1 cellular context compared by ENCODE assay signal in genomic region chr5:172834570-172835245, GRCh38.
TF ChIP-seq lines count a peak whose summit lies in the region.

No MANE protein-coding gene starts in this region.

TF ChIP-seq in HepG2, 621 proteins besides CTCF, POLR2A, EP300 and RAD21 (continued from another document and continues in another):
- TF ChIP-seq, protein P1, sequence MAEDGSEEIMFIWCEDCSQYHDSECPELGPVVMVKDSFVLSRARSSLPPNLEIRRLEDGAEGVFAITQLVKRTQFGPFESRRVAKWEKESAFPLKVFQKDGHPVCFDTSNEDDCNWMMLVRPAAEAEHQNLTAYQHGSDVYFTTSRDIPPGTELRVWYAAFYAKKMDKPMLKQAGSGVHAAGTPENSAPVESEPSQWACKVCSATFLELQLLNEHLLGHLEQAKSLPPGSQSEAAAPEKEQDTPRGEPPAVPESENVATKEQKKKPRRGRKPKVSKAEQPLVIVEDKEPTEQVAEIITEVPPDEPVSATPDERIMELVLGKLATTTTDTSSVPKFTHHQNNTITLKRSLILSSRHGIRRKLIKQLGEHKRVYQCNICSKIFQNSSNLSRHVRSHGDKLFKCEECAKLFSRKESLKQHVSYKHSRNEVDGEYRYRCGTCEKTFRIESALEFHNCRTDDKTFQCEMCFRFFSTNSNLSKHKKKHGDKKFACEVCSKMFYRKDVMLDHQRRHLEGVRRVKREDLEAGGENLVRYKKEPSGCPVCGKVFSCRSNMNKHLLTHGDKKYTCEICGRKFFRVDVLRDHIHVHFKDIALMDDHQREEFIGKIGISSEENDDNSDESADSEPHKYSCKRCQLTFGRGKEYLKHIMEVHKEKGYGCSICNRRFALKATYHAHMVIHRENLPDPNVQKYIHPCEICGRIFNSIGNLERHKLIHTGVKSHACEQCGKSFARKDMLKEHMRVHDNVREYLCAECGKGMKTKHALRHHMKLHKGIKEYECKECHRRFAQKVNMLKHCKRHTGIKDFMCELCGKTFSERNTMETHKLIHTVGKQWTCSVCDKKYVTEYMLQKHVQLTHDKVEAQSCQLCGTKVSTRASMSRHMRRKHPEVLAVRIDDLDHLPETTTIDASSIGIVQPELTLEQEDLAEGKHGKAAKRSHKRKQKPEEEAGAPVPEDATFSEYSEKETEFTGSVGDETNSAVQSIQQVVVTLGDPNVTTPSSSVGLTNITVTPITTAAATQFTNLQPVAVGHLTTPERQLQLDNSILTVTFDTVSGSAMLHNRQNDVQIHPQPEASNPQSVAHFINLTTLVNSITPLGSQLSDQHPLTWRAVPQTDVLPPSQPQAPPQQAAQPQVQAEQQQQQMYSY (CRISPR knock-in tag; IDR thresholded peaks at IDR 0.05), result no peak
- TF ChIP-seq MTF1 (CRISPR knock-in tag; IDR thresholded peaks at IDR 0.05) (no peak), NAIF1 (CRISPR knock-in tag; IDR thresholded peaks at IDR 0.05; ENCODE audit: borderline replicate concordance) (no peak), ZNF335 (CRISPR knock-in tag; IDR thresholded peaks at IDR 0.05) (no peak), ZNF383 (CRISPR knock-in tag; IDR thresholded peaks at IDR 0.05; ENCODE audit: borderline replicate concordance) (no peak), ATF2 (CRISPR knock-in tag; IDR thresholded peaks at IDR 0.05) (no peak), THYN1 (CRISPR knock-in tag; IDR thresholded peaks at IDR 0.05; ENCODE audit: borderline replicate concordance, low read depth) (no peak), MED8 (CRISPR knock-in tag; IDR thresholded peaks at IDR 0.05; ENCODE audit: insufficient replicate concordance) (no peak), FOXM1 (CRISPR knock-in tag; IDR thresholded peaks at IDR 0.05) (no peak), CREBL2 (CRISPR knock-in tag; IDR thresholded peaks at IDR 0.05; ENCODE audit: borderline replicate concordance) (no peak), ZFP62 (CRISPR knock-in tag; IDR thresholded peaks at IDR 0.05) (no peak), TBL1XR1 (IDR thresholded peaks at IDR 0.05; ENCODE audit: borderline replicate concordance, low read length, partially characterized antibody) (no peak), SOX13 (IDR thresholded peaks at IDR 0.05) (no peak), SOX13 (CRISPR knock-in tag; conservative IDR thresholded peaks at IDR 0.05 in 1 of 2, IDR thresholded peaks at IDR 0.05 in 1 of 2) (peak in 1 of 2 experiments; percentile 30; a peak in 1 of 4 replicates), MAFF (IDR thresholded peaks at IDR 0.05; ENCODE audit: low read depth, low read length) (no peak), POLR2AphosphoS2 (IDR thresholded peaks at IDR 0.05; ENCODE audit: low read depth, low read length) (no peak), ZNF431 (CRISPR knock-in tag; IDR thresholded peaks at IDR 0.05; ENCODE audit: borderline replicate concordance, low read depth) (no peak), ARID3A (IDR thresholded peaks at IDR 0.05; ENCODE audit: low read depth, low read length) (no peak), ZNF678 (CRISPR knock-in tag; IDR thresholded peaks at IDR 0.05) (no peak), ZNF788 (CRISPR knock-in tag; IDR thresholded peaks at IDR 0.05; ENCODE audit: borderline replicate concordance) (no peak), KLF15 (CRISPR knock-in tag; IDR thresholded peaks at IDR 0.05; ENCODE audit: borderline replicate concordance) (no peak), ZNF296 (CRISPR knock-in tag; conservative IDR thresholded peaks at IDR 0.05) (no peak), NBN (conservative IDR thresholded peaks at IDR 0.05) (no peak), NKX3-1 (CRISPR knock-in tag; IDR thresholded peaks at IDR 0.05) (no peak), ZZZ3 (CRISPR knock-in tag; IDR thresholded peaks at IDR 0.05; ENCODE audit: borderline replicate concordance) (no peak), BRCA1 (CRISPR knock-in tag; IDR thresholded peaks at IDR 0.05) (no peak), ZNF691 (CRISPR knock-in tag; IDR thresholded peaks at IDR 0.05; ENCODE audit: borderline replicate concordance, low read depth) (no peak), NCOR1 (IDR thresholded peaks at IDR 0.05; ENCODE audit: borderline replicate concordance, low read length) (no peak), ZGPAT (CRISPR knock-in tag; IDR thresholded peaks at IDR 0.05) (peak; percentile 52; the same call in 1 of the 2 replicates), PAWR (CRISPR knock-in tag; IDR thresholded peaks at IDR 0.05; ENCODE audit: borderline replicate concordance) (no peak), POGK (CRISPR knock-in tag; conservative IDR thresholded peaks at IDR 0.05) (no peak), ONECUT2 (CRISPR knock-in tag; IDR thresholded peaks at IDR 0.05) (no peak), ATF7 (IDR thresholded peaks at IDR 0.05) (no peak), ATF7 (CRISPR knock-in tag; IDR thresholded peaks at IDR 0.05) (no peak), SMAD9 (CRISPR knock-in tag; IDR thresholded peaks at IDR 0.05) (no peak), CEBPB (IDR thresholded peaks at IDR 0.05; ENCODE audit: borderline replicate concordance, low read depth, low read length) (no peak), ZMYM4 (CRISPR knock-in tag; IDR thresholded peaks at IDR 0.05) (0 out of 2 replicates have a peak, but pooled peaks have one; percentile 13), ZNF17 (CRISPR knock-in tag; IDR thresholded peaks at IDR 0.05) (no peak), NFKB2 (CRISPR knock-in tag; IDR thresholded peaks at IDR 0.05; ENCODE audit: borderline replicate concordance) (no peak), TFDP2 (CRISPR knock-in tag; IDR thresholded peaks at IDR 0.05) (no peak; the same call in 1 of the 2 replicates), ZNF878 (CRISPR knock-in tag; IDR thresholded peaks at IDR 0.05) (0 out of 2 replicates have a peak, but pooled peaks have one; percentile 22), ZBTB37 (CRISPR knock-in tag; IDR thresholded peaks at IDR 0.05) (no peak), TARDBP (CRISPR knock-in tag; IDR thresholded peaks at IDR 0.05) (0 out of 2 replicates have a peak, but pooled peaks have one; percentile 17), RAD51 (IDR thresholded peaks at IDR 0.05; ENCODE audit: borderline replicate concordance) (no peak)
- TF ChIP-seq, protein P2, sequence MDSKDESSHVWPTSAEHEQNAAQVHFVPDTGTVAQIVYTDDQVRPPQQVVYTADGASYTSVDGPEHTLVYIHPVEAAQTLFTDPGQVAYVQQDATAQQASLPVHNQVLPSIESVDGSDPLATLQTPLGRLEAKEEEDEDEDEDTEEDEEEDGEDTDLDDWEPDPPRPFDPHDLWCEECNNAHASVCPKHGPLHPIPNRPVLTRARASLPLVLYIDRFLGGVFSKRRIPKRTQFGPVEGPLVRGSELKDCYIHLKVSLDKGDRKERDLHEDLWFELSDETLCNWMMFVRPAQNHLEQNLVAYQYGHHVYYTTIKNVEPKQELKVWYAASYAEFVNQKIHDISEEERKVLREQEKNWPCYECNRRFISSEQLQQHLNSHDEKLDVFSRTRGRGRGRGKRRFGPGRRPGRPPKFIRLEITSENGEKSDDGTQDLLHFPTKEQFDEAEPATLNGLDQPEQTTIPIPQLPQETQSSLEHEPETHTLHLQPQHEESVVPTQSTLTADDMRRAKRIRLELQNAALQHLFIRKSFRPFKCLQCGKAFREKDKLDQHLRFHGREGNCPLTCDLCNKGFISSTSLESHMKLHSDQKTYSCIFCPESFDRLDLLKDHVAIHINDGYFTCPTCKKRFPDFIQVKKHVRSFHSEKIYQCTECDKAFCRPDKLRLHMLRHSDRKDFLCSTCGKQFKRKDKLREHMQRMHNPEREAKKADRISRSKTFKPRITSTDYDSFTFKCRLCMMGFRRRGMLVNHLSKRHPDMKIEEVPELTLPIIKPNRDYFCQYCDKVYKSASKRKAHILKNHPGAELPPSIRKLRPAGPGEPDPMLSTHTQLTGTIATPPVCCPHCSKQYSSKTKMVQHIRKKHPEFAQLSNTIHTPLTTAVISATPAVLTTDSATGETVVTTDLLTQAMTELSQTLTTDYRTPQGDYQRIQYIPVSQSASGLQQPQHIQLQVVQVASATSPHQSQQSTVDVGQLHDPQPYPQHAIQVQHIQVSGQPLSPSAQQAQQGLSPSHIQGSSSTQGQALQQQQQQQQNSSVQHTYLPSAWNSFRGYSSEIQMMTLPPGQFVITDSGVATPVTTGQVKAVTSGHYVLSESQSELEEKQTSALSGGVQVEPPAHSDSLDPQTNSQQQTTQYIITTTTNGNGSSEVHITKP (CRISPR knock-in tag; IDR thresholded peaks at IDR 0.05; ENCODE audit: low read depth), result no peak
- TF ChIP-seq, protein P3, sequence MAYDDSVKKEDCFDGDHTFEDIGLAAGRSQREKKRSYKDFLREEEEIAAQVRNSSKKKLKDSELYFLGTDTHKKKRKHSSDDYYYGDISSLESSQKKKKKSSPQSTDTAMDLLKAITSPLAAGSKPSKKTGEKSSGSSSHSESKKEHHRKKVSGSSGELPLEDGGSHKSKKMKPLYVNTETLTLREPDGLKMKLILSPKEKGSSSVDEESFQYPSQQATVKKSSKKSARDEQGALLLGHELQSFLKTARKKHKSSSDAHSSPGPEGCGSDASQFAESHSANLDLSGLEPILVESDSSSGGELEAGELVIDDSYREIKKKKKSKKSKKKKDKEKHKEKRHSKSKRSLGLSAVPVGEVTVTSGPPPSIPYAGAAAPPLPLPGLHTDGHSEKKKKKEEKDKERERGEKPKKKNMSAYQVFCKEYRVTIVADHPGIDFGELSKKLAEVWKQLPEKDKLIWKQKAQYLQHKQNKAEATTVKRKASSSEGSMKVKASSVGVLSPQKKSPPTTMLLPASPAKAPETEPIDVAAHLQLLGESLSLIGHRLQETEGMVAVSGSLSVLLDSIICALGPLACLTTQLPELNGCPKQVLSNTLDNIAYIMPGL (CRISPR knock-in tag; IDR thresholded peaks at IDR 0.05; ENCODE audit: borderline replicate concordance in 1 of 2, low read depth in 1 of 2), result no peak
